1 cellular context compared by ENCODE assay signal in the genomic region with DNA sequence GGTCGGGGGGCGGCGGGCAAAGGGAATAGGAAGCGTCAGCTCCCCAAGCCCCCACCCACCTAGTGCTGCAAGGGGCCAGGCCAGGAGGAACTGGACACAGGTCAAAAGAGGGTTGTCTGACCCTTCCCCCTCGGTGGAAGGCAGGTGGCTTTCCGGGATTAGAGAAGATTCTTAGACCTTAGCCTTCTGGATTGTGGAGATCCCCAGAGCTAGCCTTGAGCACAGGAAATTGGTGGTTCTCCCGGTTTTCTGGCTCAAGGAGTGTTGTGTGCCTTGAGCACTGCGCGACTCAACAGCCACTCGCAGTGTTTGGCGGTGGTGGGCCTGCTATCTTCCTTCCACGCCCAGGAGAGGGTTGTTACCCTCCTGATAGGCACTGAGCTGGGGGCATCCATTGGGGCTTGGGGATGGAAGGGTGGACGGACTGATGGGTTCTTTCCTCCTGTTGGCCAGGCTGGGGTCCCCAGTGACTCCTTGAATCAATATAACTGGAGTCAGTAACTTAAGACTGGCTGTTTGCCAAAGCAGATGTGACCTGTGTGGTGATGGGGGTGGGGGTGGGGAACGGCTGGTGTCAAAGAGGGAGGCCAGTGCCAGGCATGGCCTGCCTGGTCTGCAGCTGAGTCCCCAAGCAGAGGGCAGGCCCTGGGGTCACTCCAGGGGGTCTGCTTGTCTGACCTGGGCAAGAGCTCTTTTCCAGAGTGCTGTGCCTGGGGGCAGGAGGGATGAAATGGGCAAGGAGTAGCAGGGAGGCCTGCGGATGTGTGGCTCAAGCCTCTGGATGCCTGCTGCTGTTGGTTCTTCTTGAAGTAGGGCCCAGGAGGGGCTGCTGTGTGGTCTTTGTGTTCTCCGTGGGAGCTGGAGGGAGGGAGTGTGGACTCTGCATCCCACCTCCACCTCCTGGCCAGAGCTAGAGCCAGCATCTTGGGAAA.
TF ChIP-seq lines count a peak whose summit lies in the region.

No MANE protein-coding gene starts in this region.

TF ChIP-seq in IMR-90, 13 proteins besides CTCF, POLR2A, EP300 and RAD21:
- no peak for TF ChIP-seq CHD1 (IDR thresholded peaks at IDR 0.05; ENCODE audit: low read depth, low read length)
- TF ChIP-seq RFX5 (IDR thresholded peaks at IDR 0.05; ENCODE audit: low read depth, low read length): no peak
- TF ChIP-seq MAZ (IDR thresholded peaks at IDR 0.05; ENCODE audit: borderline replicate concordance, low read depth, low read length): no peak
- TF ChIP-seq, protein P1, sequence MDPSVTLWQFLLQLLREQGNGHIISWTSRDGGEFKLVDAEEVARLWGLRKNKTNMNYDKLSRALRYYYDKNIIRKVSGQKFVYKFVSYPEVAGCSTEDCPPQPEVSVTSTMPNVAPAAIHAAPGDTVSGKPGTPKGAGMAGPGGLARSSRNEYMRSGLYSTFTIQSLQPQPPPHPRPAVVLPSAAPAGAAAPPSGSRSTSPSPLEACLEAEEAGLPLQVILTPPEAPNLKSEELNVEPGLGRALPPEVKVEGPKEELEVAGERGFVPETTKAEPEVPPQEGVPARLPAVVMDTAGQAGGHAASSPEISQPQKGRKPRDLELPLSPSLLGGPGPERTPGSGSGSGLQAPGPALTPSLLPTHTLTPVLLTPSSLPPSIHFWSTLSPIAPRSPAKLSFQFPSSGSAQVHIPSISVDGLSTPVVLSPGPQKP (IDR thresholded peaks at IDR 0.05; ENCODE audit: borderline replicate concordance, low read depth, low read length): no peak
- TF ChIP-seq, protein P2, sequence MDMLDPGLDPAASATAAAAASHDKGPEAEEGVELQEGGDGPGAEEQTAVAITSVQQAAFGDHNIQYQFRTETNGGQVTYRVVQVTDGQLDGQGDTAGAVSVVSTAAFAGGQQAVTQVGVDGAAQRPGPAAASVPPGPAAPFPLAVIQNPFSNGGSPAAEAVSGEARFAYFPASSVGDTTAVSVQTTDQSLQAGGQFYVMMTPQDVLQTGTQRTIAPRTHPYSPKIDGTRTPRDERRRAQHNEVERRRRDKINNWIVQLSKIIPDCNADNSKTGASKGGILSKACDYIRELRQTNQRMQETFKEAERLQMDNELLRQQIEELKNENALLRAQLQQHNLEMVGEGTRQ (IDR thresholded peaks at IDR 0.05; ENCODE audit: low read depth, low read length): no peak
- no peak for TF ChIP-seq NFE2L2 (IDR thresholded peaks at IDR 0.05; ENCODE audit: low read depth, low read length)
- TF ChIP-seq RCOR1 (IDR thresholded peaks at IDR 0.05; ENCODE audit: insufficient replicate concordance, low read length): no peak
- no peak for TF ChIP-seq MAFK (IDR thresholded peaks at IDR 0.05; ENCODE audit: low read depth, low read length)
- TF ChIP-seq FOS (IDR thresholded peaks at IDR 0.05; ENCODE audit: low read depth, low read length): no peak
- no peak for TF ChIP-seq CEBPB (IDR thresholded peaks at IDR 0.05; ENCODE audit: low read depth, low read length)
- TF ChIP-seq BHLHE40 (IDR thresholded peaks at IDR 0.05; ENCODE audit: low read depth, low read length): no peak
- no peak for TF ChIP-seq SMC3 (IDR thresholded peaks at IDR 0.05; ENCODE audit: low read depth, low read length)
- no peak for TF ChIP-seq MXI1 (IDR thresholded peaks at IDR 0.05; ENCODE audit: borderline replicate concordance, low read depth, low read length)
